Comparison of ENCODE assay signal across 8 cellular contexts in the genomic region with DNA sequence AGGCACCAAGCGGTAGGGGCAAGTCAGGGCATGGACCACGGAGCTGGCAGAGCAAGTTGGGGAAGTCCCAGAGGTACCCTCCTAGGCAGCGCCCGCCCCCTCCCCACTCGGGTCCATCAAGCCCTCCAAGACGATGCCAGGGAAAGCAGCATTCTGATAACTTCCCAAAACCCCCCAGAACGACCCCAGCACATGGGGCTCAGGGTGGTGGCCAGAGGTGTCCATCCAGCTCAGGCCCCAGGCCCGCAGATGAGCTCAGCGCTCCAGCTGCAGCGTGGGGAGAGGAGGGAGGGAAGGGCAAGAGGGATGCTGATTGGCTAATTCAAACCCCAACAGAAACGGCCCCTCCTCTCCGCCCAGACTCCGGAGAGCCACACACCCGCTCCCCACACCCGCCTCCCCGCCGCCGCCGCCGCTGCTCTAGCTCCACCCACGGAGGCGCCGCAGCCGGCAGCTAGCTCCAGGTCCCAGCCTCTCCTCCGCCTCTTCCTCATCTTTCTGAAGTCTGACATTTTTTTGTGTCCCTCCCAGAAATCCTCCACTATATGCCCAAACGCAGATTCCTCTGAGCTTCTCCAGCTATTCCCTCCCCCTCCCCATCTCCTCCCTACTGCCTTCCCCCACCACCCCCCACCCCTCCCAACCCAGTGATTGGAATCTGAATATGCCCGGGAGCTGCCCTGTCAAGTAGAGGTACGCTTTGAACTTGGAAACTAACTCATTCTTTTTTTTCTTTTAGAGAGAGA.
DNase-seq lines count a peak whose midpoint lies in the region; ATAC-seq and TF ChIP-seq lines count a peak whose summit lies in the region.

No MANE protein-coding gene starts in this region.

- H3K4me3 ChIP-seq in mucosa of stomach (ENCODE audit: low read length) = peak overlapping the region; percentile 36

- peak; percentile 81 for TF ChIP-seq POLR2A in erythroblast (IDR thresholded peaks at IDR 0.05; ENCODE audit: low read length)

- no peaks in the 10 kb centered on the region for H3K27me3 ChIP-seq in mucosa of stomach (ENCODE audit: control insufficient read depth, insufficient read depth, low read length)

- H3K9me3 ChIP-seq in mucosa of stomach (ENCODE audit: control insufficient read depth, low read length) = no peaks in the 10 kb centered on the region

- no peaks in the 10 kb centered on the region for H3K36me3 ChIP-seq in mucosa of stomach (ENCODE audit: control insufficient read depth, insufficient read depth, low read length)

- DNase-seq in COR-L47 (lab: John Stamatoyannopoulos, UW) (peak; percentile 94), HuH-7.5 (ENCODE audit: low spot score) (peak; percentile 97), OCI-M1 (lab: John Stamatoyannopoulos, UW) (peak; percentile 96), activated T-cell treated with anti-CD3 and anti-CD28 coated beads for 48 hours (ENCODE audit: low read depth) (peak; percentile 84), erythroblast (lab: John Stamatoyannopoulos, UW) (peak; percentile 95 to 97)
- peak; percentile 68 for DNase-seq in stimulated activated CD8-positive, alpha-beta memory T cell treated with anti-CD3 and anti-CD28 coated beads, Interleukin-4, amount 100 ng/mL, for 24 hours (ENCODE audit: low read depth)

- H3K9ac ChIP-seq in mucosa of stomach (ENCODE audit: low read length) = peak overlapping the region; percentile 50

- ATAC-seq in GM21423 (IDR thresholded peaks at IDR 0.05; ENCODE audit: unreplicated experiment) = peak; percentile 77

- H3K4me1 ChIP-seq in mucosa of stomach (ENCODE audit: control insufficient read depth, insufficient read depth, low read length) = peaks cover 23% of the 10 kb centered on the region

Comparison
In these comparisons a context has a peak if more than half of its experiments do, and no peak if none do; other contexts are left out.
1. Peak in every context shown above with its lines: DNase-seq, ATAC-seq and H3K4me3 ChIP-seq.